18 cellular contexts compared by ENCODE assay signal in the genomic region with DNA sequence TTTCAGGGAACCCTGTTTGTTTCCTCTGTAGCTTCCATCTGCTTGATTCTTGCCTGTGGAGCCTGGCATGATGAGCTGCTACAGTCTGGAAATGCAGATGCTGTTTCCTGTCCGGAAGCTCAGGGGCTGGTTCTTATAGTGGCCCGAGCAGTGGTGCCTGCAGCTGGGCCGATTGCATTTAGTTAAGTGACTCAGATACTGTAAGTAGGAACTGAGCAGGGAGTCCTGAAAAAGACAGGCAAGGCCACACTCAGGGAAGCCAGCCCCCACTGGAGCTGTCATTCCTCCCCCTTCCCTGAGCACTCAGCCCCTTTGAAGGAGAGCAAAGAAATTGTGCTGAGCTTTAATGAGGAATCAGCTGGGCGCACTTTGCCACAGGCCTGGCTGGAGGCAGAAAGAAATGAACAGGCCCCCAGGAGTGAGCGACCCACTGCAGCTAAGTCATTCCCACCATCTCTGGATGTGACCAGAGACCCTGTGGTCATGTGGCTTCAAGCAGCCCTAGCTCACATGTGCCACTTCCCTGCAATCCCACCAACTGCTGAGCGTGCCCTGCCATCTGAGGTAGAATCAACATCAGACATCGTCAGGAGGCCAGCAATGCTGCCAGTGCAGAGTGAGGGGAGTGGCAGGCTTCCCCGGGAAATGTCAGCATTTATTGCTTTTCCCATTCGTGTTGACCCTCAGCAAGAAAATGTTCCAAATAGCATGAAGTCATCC.
DNase-seq lines count a peak whose midpoint lies in the region; ATAC-seq, FAIRE-seq and TF ChIP-seq lines count a peak whose summit lies in the region.
"Had no signal": no experiment of that assay in that cellular context is flagged by ENCODE, and none has a peak within 500 bp of the region (broad histone marks: within the 10 kb centered on the region; RNA-seq: fewer than 3 reads in every experiment).

No MANE protein-coding gene starts in this region.

- no peak for FAIRE-seq in urothelium cell line (lab: Jason Lieb, UNC)
- FAIRE-seq: frontal cortex, keratinocyte, small intestine had no signal

- intact Hi-C loops in colonic mucosa (cut with DNase I), result no loop called here

- no peaks in the 10 kb centered on the region for H3K9me3 ChIP-seq in colonic mucosa
- H3K9me3 ChIP-seq: stomach had no signal

- H3K4me1 ChIP-seq in colonic mucosa, result no peaks in the 10 kb centered on the region

- no peak overlapping the region for H3K4me3 ChIP-seq in colonic mucosa
- H3K4me3 ChIP-seq: stomach had no signal

- no peak overlapping the region for H3K9ac ChIP-seq in colonic mucosa (ENCODE audit: low read depth in 2 of 2, low read length in 2 of 2)

- no peak overlapping the region for H3K27ac ChIP-seq in colonic mucosa
- H3K27ac ChIP-seq: stomach had no signal

- ATAC-seq in SK-N-SH treated with all-trans-retinoic acid at 6 μM for 48 hours, result peak; percentile 55

- peak; percentile 2 for DNase-seq in NCI-H1694 treated with DMSO at 0.1 percent for 48 hours (lab: John Stamatoyannopoulos, UW)
- no peak for DNase-seq in NCI-H1694 (lab: John Stamatoyannopoulos, UW)
- DNase-seq in left kidney (ENCODE audit: low read depth, low spot score), result peak; percentile 57
- peak; percentile 47 for DNase-seq in urothelium cell line (ENCODE audit: low spot score)
- no peak for DNase-seq in colonic mucosa
- DNase-seq in NCI-H1048 (lab: John Stamatoyannopoulos, UW), result no peak
- DNase-seq in NCI-H510A treated with DMSO at 0.1 percent for 48 hours (lab: John Stamatoyannopoulos, UW), result no peak
- DNase-seq: 8988T; activated CD4-positive, alpha-beta T cell treated with anti-CD3 and anti-CD28 coated beads, Interleukin-2, amount 50 U/mL, for 4 hours; activated effector memory CD4-positive, alpha-beta T cell treated with Interleukin-2 at 50 U/mL for 16 hours; effector memory CD4-positive, alpha-beta T cell; naive B cell; NCI-H510A; stomach had no signal

- H3K36me3 ChIP-seq in colonic mucosa, result no peaks in the 10 kb centered on the region
- H3K36me3 ChIP-seq: stomach had no signal

- TF ChIP-seq CTCF in colonic mucosa (IDR thresholded peaks at IDR 0.05), result no peak

- no peaks in the 10 kb centered on the region for H3K27me3 ChIP-seq in colonic mucosa

TF ChIP-seq in SK-N-SH treated with all-trans-retinoic acid at 6 μM for 48 hours, 23 proteins besides CTCF, POLR2A, EP300 and RAD21:
- no peak for TF ChIP-seq ZFP3 (CRISPR knock-in tag; IDR thresholded peaks at IDR 0.05)
- TF ChIP-seq OSR1 (CRISPR knock-in tag; IDR thresholded peaks at IDR 0.05), result no peak
- no peak for TF ChIP-seq CSDC2 (CRISPR knock-in tag; IDR thresholded peaks at IDR 0.05)

Comparison
In these comparisons a context has a peak if more than half of its experiments do, and no peak if none do; other contexts are left out.
1. DNase-seq: peak in NCI-H1694 treated with DMSO at 0.1 percent for 48 hours (single experiment), left kidney (single experiment) and urothelium cell line (single experiment); none in NCI-H1694 (single experiment), colonic mucosa (single experiment), NCI-H1048 (single experiment) and NCI-H510A treated with DMSO at 0.1 percent for 48 hours (single experiment).